Comparison of ENCODE assay signal across 1 cellular context in genomic region chr18:58135170-58135569, GRCh38.
TF ChIP-seq lines count a peak whose summit lies in the region.

No MANE protein-coding gene starts in this region.

TF ChIP-seq in H1, 55 proteins besides CTCF, POLR2A, EP300 and RAD21 (continued from another document):
- TF ChIP-seq CHD1 (IDR thresholded peaks at IDR 0.05; ENCODE audit: low read depth, low read length), result no peak
- TF ChIP-seq CBX8 (IDR thresholded peaks at IDR 0.05; ENCODE audit: borderline replicate concordance, low read depth, low read length), result no peak
- no peak for TF ChIP-seq CHD2 (IDR thresholded peaks at IDR 0.05; ENCODE audit: low read length)
- no peak for TF ChIP-seq CEBPB (IDR thresholded peaks at IDR 0.05; ENCODE audit: low read depth, low read length)
- no peak for TF ChIP-seq USF2 (IDR thresholded peaks at IDR 0.05; ENCODE audit: low read length)
- no peak for TF ChIP-seq MAX (IDR thresholded peaks at IDR 0.05)
- TF ChIP-seq JUND (IDR thresholded peaks at IDR 0.05; ENCODE audit: low read length), result no peak
- no peak for TF ChIP-seq TBP (IDR thresholded peaks at IDR 0.05; ENCODE audit: low read depth, low read length)
- TF ChIP-seq POLR2AphosphoS5 (IDR thresholded peaks at IDR 0.05; ENCODE audit: low read depth, low read length), result no peak
- no peak for TF ChIP-seq SP4 (IDR thresholded peaks at IDR 0.05; ENCODE audit: low read length)
- TF ChIP-seq TEAD4 (IDR thresholded peaks at IDR 0.05; ENCODE audit: low read depth, low read length), result no peak
- TF ChIP-seq CHD7 (IDR thresholded peaks at IDR 0.05; ENCODE audit: insufficient replicate concordance, low read length), result no peak
- no peak for TF ChIP-seq YY1 (IDR thresholded peaks at IDR 0.05; ENCODE audit: low read depth, low read length)
